In the genomic region with DNA sequence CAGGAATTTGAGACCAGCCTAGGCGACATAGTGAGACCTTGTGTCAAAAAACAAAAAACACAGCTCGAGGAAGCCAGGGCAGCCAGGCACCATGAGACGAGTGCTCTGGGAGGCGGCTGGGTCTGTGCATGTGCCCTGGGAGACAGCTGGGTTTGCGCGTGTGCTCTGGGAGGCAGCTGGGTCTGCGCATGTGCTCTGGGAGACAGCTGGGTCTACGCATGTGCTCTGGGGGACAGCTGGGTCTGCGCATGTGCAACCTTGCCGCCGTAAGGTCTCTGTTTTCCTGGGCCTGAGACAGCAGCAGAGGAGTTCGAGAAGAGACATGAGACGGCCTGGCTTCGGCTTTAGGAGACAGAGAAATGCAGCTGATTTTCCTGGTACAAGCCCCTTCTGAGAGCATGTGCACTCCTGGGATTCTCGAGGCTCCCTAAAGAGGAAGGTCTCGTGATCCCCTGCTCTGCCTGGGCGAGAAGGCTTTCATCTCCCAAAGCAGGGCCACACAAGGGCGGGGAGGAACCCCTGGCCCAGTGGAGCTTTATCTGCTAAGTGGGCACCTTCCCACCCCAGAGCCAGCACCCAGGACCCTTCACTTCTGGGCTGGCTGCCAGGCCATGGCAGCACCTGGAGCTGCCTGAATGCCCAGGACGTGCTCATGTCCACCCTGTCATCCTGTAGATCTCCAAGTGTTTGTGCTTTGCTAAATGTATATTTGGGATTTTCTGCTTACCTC, we compare ENCODE assay signal across 15 cellular contexts. TPM values are rescaled to one million over a fixed set of nuclear protein-coding genes. Genes with fewer than 3 reads are reported as not detected.
DNase-seq lines count a peak whose midpoint lies in the region; ATAC-seq and TF ChIP-seq lines count a peak whose summit lies in the region.
"Had no signal": no experiment of that assay in that cellular context is flagged by ENCODE, and none has a peak within 500 bp of the region (broad histone marks: within the 10 kb centered on the region; RNA-seq: fewer than 3 reads in every experiment).

No MANE protein-coding gene starts in this region.

- H3K36me3 Mint-ChIP-seq in chondrocyte (ENCODE audit: low read depth), result no peaks in the 10 kb centered on the region

- in situ Hi-C loops in KBM-7 (cut with MboI; ENCODE audit: low pct_unique_long_range_greater_than_20kb, low sequenced_read_pairs), result no loop called here

- TF ChIP-seq EP300 in sigmoid colon (IDR thresholded peaks at IDR 0.05) (no peak), ovary (IDR thresholded peaks at IDR 0.05) (no peak)

- RAD21 ChIA-PET in HCT116 (lab: Charles Lee; ENCODE audit: low non-redundant PET in 1 of 2, low total read pairs in 2 of 2, uncharacterized antibody in 2 of 2, unreplicated experiment in 2 of 2), result no interaction called here

- intact Hi-C loops in HCT116 (cut with micrococcal nuclease), result no loop called here
- intact Hi-C loops in sigmoid colon (cut with DNase I), result no loop called here
- intact Hi-C loops in ovary (cut with DNase I), result no loop called here

- TF ChIP-seq RAD21 in HCT116 (IDR thresholded peaks at IDR 0.05; ENCODE audit: low read depth), result no peak

- no peak for TF ChIP-seq CTCF in HCT116 (IDR thresholded peaks at IDR 0.05 in 2 of 3, conservative IDR thresholded peaks at IDR 0.05 in 1 of 3; ENCODE audit: borderline replicate concordance in 1 of 3, insufficient read depth in 1 of 3, low read depth in 2 of 3, low read length in 2 of 3)
- no peak for TF ChIP-seq CTCF in chondrocyte (IDR thresholded peaks at IDR 0.05)
- TF ChIP-seq CTCF in sigmoid colon (IDR thresholded peaks at IDR 0.05), result no peak
- no peak for TF ChIP-seq CTCF in ovary (IDR thresholded peaks at IDR 0.05)

- no peak overlapping the region for H2AFZ ChIP-seq in HCT116 (ENCODE audit: low read depth, low read length, poor library complexity, severe bottlenecking)
- H2AFZ ChIP-seq: GM23338 had no signal

- H3K4me1 Mint-ChIP-seq in chondrocyte (ENCODE audit: low read depth), result peaks cover 25% of the 10 kb centered on the region

- ATAC-seq in HCT116, result 0 out of 2 replicates have a peak, but pooled peaks have one; percentile 17
- no peak for ATAC-seq in GM21381 (IDR thresholded peaks at IDR 0.05; ENCODE audit: unreplicated experiment)
- ATAC-seq: GM12878, right cardiac atrium had no signal

- no peaks in the 10 kb centered on the region for H3K9me3 Mint-ChIP-seq in chondrocyte (ENCODE audit: low read depth)
- H3K9me3 Mint-ChIP-seq: activated T-helper 1 cell treated with anti-CD3 and anti-CD28 coated beads, Interleukin-12 subunit alpha, Interleukin-12 subunit beta, Interleukin-2, Interleukin-4 antibody, amounts not matched to agents 30 ng/mL and 10 ng/mL and 1 ng/mL, durations not matched to agents 14 hours and 24 hours and 36 hours; GM23338 had no signal

- POLR2A ChIA-PET in HCT116 (lab: Charles Lee), result no interaction called here

- no TSS peak for BruUV-seq in HCT116 (replicated peaks; lab: Mats Ljungman, UMichigan)

- H3K27me3 ChIP-seq in HCT116 (ENCODE audit: insufficient read depth, low read length), result peaks cover 20% of the 10 kb centered on the region
- H3K27me3 ChIP-seq in sigmoid colon, result no peaks in the 10 kb centered on the region
- H3K27me3 ChIP-seq in ovary, result no peaks in the 10 kb centered on the region
- H3K27me3 ChIP-seq: ascending aorta had no signal

- DNase-seq in HCT116 (ENCODE audit: low read depth, low spot score), result no peak
- DNase-seq in NCI-H524 treated with DMSO at 0.1 percent for 48 hours (lab: John Stamatoyannopoulos, UW), result peak; percentile 85
- DNase-seq in chondrocyte (ENCODE audit: low spot score), result peak; percentile 59
- DNase-seq in sigmoid colon, result no peak
- no peak for DNase-seq in KBM-7
- no peak for DNase-seq in ovary
- DNase-seq: activated CD4-positive, alpha-beta T cell treated with anti-CD3 and anti-CD28 coated beads for 48 hours; right cardiac atrium had no signal

- no peak overlapping the region for H3K9ac ChIP-seq in HCT116 (ENCODE audit: low read length)

- H3K4me3 Mint-ChIP-seq in chondrocyte (ENCODE audit: unreplicated experiment), result no peak overlapping the region
- H3K4me3 Mint-ChIP-seq: activated T-helper 1 cell treated with anti-CD3 and anti-CD28 coated beads, Interleukin-12 subunit alpha, Interleukin-12 subunit beta, Interleukin-2, Interleukin-4 antibody, amounts not matched to agents 30 ng/mL and 10 ng/mL and 1 ng/mL, durations not matched to agents 14 hours and 24 hours and 36 hours; GM23338 had no signal

- H3K27me3 Mint-ChIP-seq in chondrocyte (ENCODE audit: low read depth), result peaks cover 4% of the 10 kb centered on the region

- no peaks in the 10 kb centered on the region for H3K9me2 ChIP-seq in HCT116 (ENCODE audit: insufficient read depth)

- CTCF ChIA-PET in HCT116 (lab: Charles Lee), result no interaction called here

- TF ChIP-seq POLR2A in HCT116 (IDR thresholded peaks at IDR 0.05; ENCODE audit: borderline replicate concordance, extremely low read depth, insufficient read depth, insufficient read length), result no peak
- no peak for TF ChIP-seq POLR2A in sigmoid colon (IDR thresholded peaks at IDR 0.05)
- no peak for TF ChIP-seq POLR2A in ovary (IDR thresholded peaks at IDR 0.05)

- H3K27ac ChIP-seq in HCT116 (ENCODE audit: low read depth, low read length) (no peak overlapping the region), sigmoid colon (peak overlapping the region; percentile 79 to 90 (median 84)), ovary (no peak overlapping the region)
- H3K27ac ChIP-seq: ascending aorta had no signal

- H3K4me2 ChIP-seq in HCT116 (ENCODE audit: low read length), result peak overlapping the region; percentile 42
- H3K4me2 ChIP-seq: GM23338 had no signal

- H3K9me3 ChIP-seq in HCT116 (ENCODE audit: control insufficient read depth in 1 of 2, insufficient read depth in 1 of 2, low read depth in 1 of 2, low read length in 2 of 2) (no peaks in the 10 kb centered on the region), sigmoid colon (no peaks in the 10 kb centered on the region), ovary (no peaks in the 10 kb centered on the region)
- H3K9me3 ChIP-seq: ascending aorta had no signal

- H3K4me3 ChIP-seq in HCT116 (replicated peaks in 1 of 2; ENCODE audit: low read depth in 1 of 2, low read length in 2 of 2) (no peak overlapping the region), sigmoid colon (no peak overlapping the region), ovary (no peak overlapping the region)
- H3K4me3 ChIP-seq: ascending aorta, GM12878, GM23338 had no signal

- H3K79me2 ChIP-seq in HCT116 (ENCODE audit: insufficient read depth, low read length), result no peaks in the 10 kb centered on the region

- H3K4me1 ChIP-seq in HCT116 (ENCODE audit: control insufficient read depth in 1 of 2, insufficient read depth in 2 of 2, low read length in 2 of 2) (peaks cover 0 to 8% of the 10 kb centered on the region in 2 experiments; a peak in 1 of 4 replicates), sigmoid colon (peaks cover 0 to 66% (median 59%) of the 10 kb centered on the region in 4 donors), ovary (ENCODE audit: insufficient read depth) (no peaks in the 10 kb centered on the region)
- H3K4me1 ChIP-seq: ascending aorta had no signal

- H3K27ac Mint-ChIP-seq in chondrocyte (ENCODE audit: unreplicated experiment), result no peak overlapping the region
- H3K27ac Mint-ChIP-seq: activated T-helper 1 cell treated with anti-CD3 and anti-CD28 coated beads, Interleukin-12 subunit alpha, Interleukin-12 subunit beta, Interleukin-2, Interleukin-4 antibody, amounts not matched to agents 30 ng/mL and 10 ng/mL and 1 ng/mL, durations not matched to agents 14 hours and 24 hours and 36 hours; GM23338 had no signal

- 89 to 91% methylated on average over 19 of the region's 19 CpGs for WGBS in sigmoid colon, 2 donors
- WGBS in ovary, 3 donors, result 79 to 85% (median 84%) methylated on average over 19 of the region's 19 CpGs

- H4K20me1 ChIP-seq in HCT116 (ENCODE audit: insufficient read depth), result no peaks in the 10 kb centered on the region

- H3K36me3 ChIP-seq in HCT116 (ENCODE audit: control insufficient read depth in 1 of 2, insufficient read depth in 2 of 2, low read length in 2 of 2) (no peaks in the 10 kb centered on the region), sigmoid colon (no peaks in the 10 kb centered on the region), ovary (no peaks in the 10 kb centered on the region)
- H3K36me3 ChIP-seq: ascending aorta had no signal

TF ChIP-seq in HCT116, 20 proteins besides CTCF, POLR2A, EP300 and RAD21:
- TF ChIP-seq FOSL1 (IDR thresholded peaks at IDR 0.05; ENCODE audit: low read depth), result no peak
- TF ChIP-seq EZH2phosphoT487 (IDR thresholded peaks at IDR 0.05; ENCODE audit: borderline replicate concordance), result no peak
- TF ChIP-seq POLR2AphosphoS5 (IDR thresholded peaks at IDR 0.05; ENCODE audit: low read depth, low read length), result no peak
- no peak for TF ChIP-seq TCF7L2 (IDR thresholded peaks at IDR 0.05; ENCODE audit: borderline replicate concordance, extremely low read depth, insufficient read depth, insufficient read length)
- no peak for TF ChIP-seq SIN3A (IDR thresholded peaks at IDR 0.05; ENCODE audit: low read depth)
- TF ChIP-seq YY1 (IDR thresholded peaks at IDR 0.05; ENCODE audit: extremely low read depth, insufficient replicate concordance, low read depth, low read length), result no peak
- TF ChIP-seq ZFX (IDR thresholded peaks at IDR 0.05), result no peak

RNA-seq across cellular contexts. Expression of gene BDKRB1, which starts 3.5 kb away (rescaled TPM):
- total RNA-seq in HCT116 (2021; ENCODE audit: unreplicated experiment) (not detected), chondrocyte (not detected in 3 replicates), sigmoid colon (1 to 10 TPM in 2 of 4 donors, under 1 TPM in 2; 0.33 to 2.9 (median 0.73) TPM), ovary (1 to 10 TPM in 1 of 7 donors, under 1 TPM in 1, not detected in 5; 0.87 to 5.3 TPM)
- 0.35 and 0.38 TPM in 2 replicates for polyA plus RNA-seq in HCT116 (2012)
- polyA plus RNA-seq in sigmoid colon (1 to 10 TPM; 2.4 to 4.9 (median 4.2) TPM), ovary (under 1 TPM; 0.30 to 0.63 TPM)
- total RNA-seq: activated T-helper 1 cell treated with anti-CD3 and anti-CD28 coated beads, Interleukin-12 subunit alpha, Interleukin-12 subunit beta, Interleukin-2, Interleukin-4 antibody, amounts not matched to agents 30 ng/mL and 10 ng/mL and 1 ng/mL, durations not matched to agents 14 hours and 24 hours and 36 hours; ascending aorta; GM23338; right cardiac atrium; T-helper 1 cell treated with Interleukin-12 subunit alpha and Interleukin-12 subunit beta and Interleukin-4 antibody, amounts not matched to agents 30 ng/mL and 1 ng/mL, for 36 hours; temporal lobe had no signal
- polyA plus RNA-seq: GM12878, GM23338 had no signal

RNA-seq across cellular contexts. Expression of gene BDKRB2, which starts 47.8 kb away (rescaled TPM):
- total RNA-seq in HCT116 (2021; ENCODE audit: unreplicated experiment) (0.49 TPM), chondrocyte (0.21 to 0.29 TPM (median 0.27 TPM) in 3 replicates), sigmoid colon (1 to 10 TPM; 1.8 to 4.5 (median 3.9) TPM), ovary (1 to 10 TPM in 4 of 7 donors, under 1 TPM in 3; 0.83 to 3.2 (median 1.9) TPM)
- polyA plus RNA-seq in HCT116 (2012), result 0.61 and 0.72 TPM in 2 replicates
- polyA plus RNA-seq in sigmoid colon (10 to 100 TPM in 1 of 3 donors, 1 to 10 TPM in 2; 6.0 to 10.8 (median 8.7) TPM), ovary (1 to 10 TPM in 1 of 2 donors, under 1 TPM in 1; 0.40 to 3.3 TPM)
- total RNA-seq: activated T-helper 1 cell treated with anti-CD3 and anti-CD28 coated beads, Interleukin-12 subunit alpha, Interleukin-12 subunit beta, Interleukin-2, Interleukin-4 antibody, amounts not matched to agents 30 ng/mL and 10 ng/mL and 1 ng/mL, durations not matched to agents 14 hours and 24 hours and 36 hours; GM12878; T-helper 1 cell treated with Interleukin-12 subunit alpha and Interleukin-12 subunit beta and Interleukin-4 antibody, amounts not matched to agents 30 ng/mL and 1 ng/mL, for 36 hours had no signal

Comparison
In these comparisons a context has a peak if more than half of its experiments do, and no peak if none do; other contexts are left out.
1. DNase-seq: peak in NCI-H524 treated with DMSO at 0.1 percent for 48 hours (single experiment) and chondrocyte (single experiment); none in HCT116 (single experiment), sigmoid colon (single experiment), KBM-7 (single experiment) and ovary (0 of 5).
2. H3K27ac ChIP-seq: peak in sigmoid colon (4 of 4); none in HCT116 (single experiment) and ovary (0 of 2).